In the genomic region with DNA sequence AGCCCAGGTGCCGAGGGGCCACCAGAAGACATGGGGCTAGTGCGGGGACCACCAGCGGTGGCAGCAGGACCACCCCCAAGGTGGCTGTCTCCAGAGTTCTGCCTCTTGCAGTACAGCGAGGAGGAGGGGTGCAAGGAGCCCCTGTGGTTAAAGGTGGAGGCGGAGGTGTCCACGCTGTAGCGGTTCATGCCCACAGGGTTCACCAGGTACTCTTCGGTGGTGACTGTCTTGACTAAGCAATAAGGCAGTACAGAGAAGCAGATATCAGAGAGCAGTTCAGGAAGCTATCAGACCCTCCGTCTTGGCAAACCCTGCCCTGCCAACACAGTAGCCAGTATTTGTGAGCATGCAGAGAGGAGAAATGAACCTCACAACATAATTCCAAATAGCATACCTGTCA, we compare ENCODE assay signal across 17 cellular contexts.
"Had no signal": no experiment of that assay in that cellular context is flagged by ENCODE, and none has a peak within 500 bp of the region (broad histone marks: within the 10 kb centered on the region; RNA-seq: fewer than 3 reads in every experiment).

No MANE protein-coding gene starts in this region.

- H3K27ac Mint-ChIP-seq: naive B cell had no signal

- ATAC-seq: activated CD4-positive, CD25-positive, alpha-beta regulatory T cell treated with anti-CD3 and anti-CD28 coated beads, Interleukin-2, amount 50 U/mL, for 24 hours; left cardiac atrium; mucosa of descending colon; SK-N-SH treated with all-trans-retinoic acid at 6 μM for 48 hours had no signal

- DNase-seq: activated CD4-positive, alpha-beta T cell treated with anti-CD3 and anti-CD28 coated beads, Interleukin-2, amount 50 U/mL, for 48 hours; activated effector memory CD4-positive, alpha-beta T cell treated with Interleukin-2 at 50 U/mL for 16 hours; aorta; effector memory CD4-positive, alpha-beta T cell; left cardiac atrium; mesenchymal stem cell; mucosa of descending colon; naive B cell; SHP77 treated with DMSO at 0.1 percent for 48 hours; substantia nigra; T-helper 1 cell; T1000; tibial artery; uterus had no signal

- H3K27me3 Mint-ChIP-seq: naive B cell had no signal

- H3K36me3 ChIP-seq: tibial artery, uterus had no signal

- H3K4me3 Mint-ChIP-seq: naive B cell had no signal

- H2AFZ ChIP-seq: hepatocyte had no signal

- H3K27ac ChIP-seq: hepatocyte, tibial artery, uterus had no signal

- H3K4me3 ChIP-seq: hepatocyte, mucosa of descending colon, tibial artery, uterus had no signal

- H3K4me1 ChIP-seq: tibial artery, uterus had no signal

- H3K27me3 ChIP-seq: hepatocyte, uterus had no signal

- H3K9me3 ChIP-seq: mucosa of descending colon, tibial artery, uterus had no signal

- H3K4me2 ChIP-seq: hepatocyte had no signal
